ENCODE assay signal across 17 cellular contexts in genomic region chr1:11505591-11506538, GRCh38.
"Had no signal": no experiment of that assay in that cellular context is flagged by ENCODE, and none has a peak within 500 bp of the region (broad histone marks: within the 10 kb centered on the region; RNA-seq: fewer than 3 reads in every experiment).

No MANE protein-coding gene starts in this region.

- H3K27me3 ChIP-seq: body of pancreas had no signal

- H3K36me3 ChIP-seq: esophagus squamous epithelium had no signal

- ATAC-seq: activated T-helper 17 cell treated with anti-CD3 and anti-CD28 coated beads, Interleukin-2, amount 50 U/mL, for 72 hours; body of pancreas; effector memory CD8-positive, alpha-beta T cell had no signal

- H3K4me3 ChIP-seq: body of pancreas, esophagus squamous epithelium had no signal

- H3K4me1 ChIP-seq: body of pancreas, esophagus squamous epithelium had no signal

- DNase-seq: activated B cell treated with CpG ODN at 0.5 μM for 24 hours; activated CD4-positive, alpha-beta memory T cell treated with anti-CD3 and anti-CD28 coated beads for 36 hours; activated CD4-positive, alpha-beta T cell treated with anti-CD3 and anti-CD28 coated beads for 4 hours; activated naive CD4-positive, alpha-beta T cell; activated naive CD8-positive, alpha-beta T cell treated with anti-CD3 and anti-CD28 coated beads for 36 hours; activated T-cell treated with anti-CD3 and anti-CD28 coated beads for 4 hours; body of pancreas; effector memory CD8-positive, alpha-beta T cell; esophagus squamous epithelium; immature natural killer cell; occipital lobe; stimulated activated CD4-positive, alpha-beta T cell treated with anti-CD3 and anti-CD28 coated beads, Interleukin-12 subunit alpha, Interleukin-12 subunit beta, amount 100 ng/mL, for 4 hours; stimulated activated CD4-positive, alpha-beta T cell treated with anti-CD3 and anti-CD28 coated beads, Interleukin-1b, Interleukin-23, amount 100 ng/mL, for 48 hours; stimulated activated CD8-positive, alpha-beta memory T cell treated with anti-CD3 and anti-CD28 coated beads, Interleukin-4, amount 100 ng/mL, for 48 hours; stimulated activated naive CD4-positive, alpha-beta T cell had no signal

- FAIRE-seq: urothelium cell line had no signal

- H3K27ac ChIP-seq: body of pancreas, esophagus squamous epithelium had no signal
